ENCODE assay signal across 8 cellular contexts in genomic region chr1:27122652-27123051, GRCh38. TPM values are rescaled to one million over a fixed set of nuclear protein-coding genes. Genes with fewer than 3 reads are reported as not detected.
DNase-seq lines count a peak whose midpoint lies in the region; ATAC-seq and TF ChIP-seq lines count a peak whose summit lies in the region.

No MANE protein-coding gene starts in this region.

- no peak for TF ChIP-seq POLR2A in gastroesophageal sphincter (IDR thresholded peaks at IDR 0.05)

- no peak for TF ChIP-seq CTCF in gastroesophageal sphincter (IDR thresholded peaks at IDR 0.05)
- no peak for TF ChIP-seq CTCF in psoas muscle (IDR thresholded peaks at IDR 0.05)

- intact Hi-C loops in psoas muscle (cut with DNase I), result no loop called here

- H3K36me3 ChIP-seq in gastroesophageal sphincter (peaks cover 0 to 3% of the 10 kb centered on the region in 2 donors), psoas muscle (ENCODE audit: insufficient read depth in 1 of 2, low read depth in 1 of 2) (no peaks in the 10 kb centered on the region)

- ATAC-seq in gastroesophageal sphincter (peak; percentile 24), psoas muscle (peak; percentile 69 to 75 (median 72))

- POLR2A ChIA-PET in HEK293T (lab: Yijun Ruan, JAX), result interaction anchor here (2.5 kb wide), 1 partner anchor 32 kb away, joined by 15 read pairs; the partner anchor contains the start of gene SLC9A1

- WGBS in gastroesophageal sphincter (ENCODE audit: low coverage in 1 of 2), 2 donors, result 60% methylated on average over 1 of the region's 4 CpGs; no CpG with 5 or more reads in 1 of the 2 donors
- 53 to 60% (median 55%) methylated on average over 4 of the region's 4 CpGs for WGBS in psoas muscle, 3 donors

- no peak overlapping the region for H3K4me3 ChIP-seq in gastroesophageal sphincter
- no peak overlapping the region for H3K4me3 ChIP-seq in psoas muscle

- no peak for TF ChIP-seq EP300 in gastroesophageal sphincter (IDR thresholded peaks at IDR 0.05)

- H3K4me1 ChIP-seq in gastroesophageal sphincter (peaks cover 0 to 55% (median 18%) of the 10 kb centered on the region in 3 donors), psoas muscle (peaks cover 30% of the 10 kb centered on the region)

- CTCF ChIA-PET in HEK293T (lab: Yijun Ruan, JAX), result interaction anchor here (1.1 kb wide), 1 partner anchor 174 kb away, joined by 4 read pairs; no protein-coding TSS in a partner anchor

- DNase-seq in HEK293T (ENCODE audit: extremely low spot score), result peak; percentile 60
- peak; percentile 37 to 56 for DNase-seq in SW 1271 (lab: John Stamatoyannopoulos, UW)
- peak in 1 of 2 donors; percentile 61 for DNase-seq in psoas muscle
- no peak for DNase-seq in COR-L47 (lab: John Stamatoyannopoulos, UW)
- DNase-seq in activated effector memory CD4-positive, alpha-beta T cell treated with Interleukin-2 at 50 U/mL for 16 hours, result no peak
- no peak for DNase-seq in activated gamma-delta T cell (lab: John Stamatoyannopoulos, UW)
- DNase-seq in SK-N-DZ (ENCODE audit: low spot score), result no peak

- H3K9me3 ChIP-seq in gastroesophageal sphincter (no peaks in the 10 kb centered on the region), psoas muscle (no peaks in the 10 kb centered on the region)

- H3K27ac ChIP-seq in gastroesophageal sphincter (peak overlapping the region in 3 of 4 donors; percentile 28 to 77 (median 44)), psoas muscle (peak overlapping the region; percentile 58)

- H3K27me3 ChIP-seq in gastroesophageal sphincter (no peaks in the 10 kb centered on the region), psoas muscle (ENCODE audit: insufficient read depth in 3 of 3, low read length in 2 of 3) (no peaks in the 10 kb centered on the region)

TF ChIP-seq in HEK293T, 16 proteins besides CTCF, POLR2A, EP300 and RAD21:
- TF ChIP-seq L3MBTL2 (conservative IDR thresholded peaks at IDR 0.05), result no peak
- no peak for TF ChIP-seq HDGF (IDR thresholded peaks at IDR 0.05; ENCODE audit: borderline replicate concordance)
- TF ChIP-seq LEF1 (IDR thresholded peaks at IDR 0.05; ENCODE audit: borderline replicate concordance), result no peak
- TF ChIP-seq FOXK2 (IDR thresholded peaks at IDR 0.05), result no peak
- no peak for TF ChIP-seq PKNOX1 (IDR thresholded peaks at IDR 0.05)
- TF ChIP-seq ZNF384 (IDR thresholded peaks at IDR 0.05), result no peak
- no peak for TF ChIP-seq SUZ12 (IDR thresholded peaks at IDR 0.05)
- no peak for TF ChIP-seq BHLHE40 (IDR thresholded peaks at IDR 0.05; ENCODE audit: borderline replicate concordance)
- TF ChIP-seq FOXM1 (IDR thresholded peaks at IDR 0.05; ENCODE audit: borderline replicate concordance), result no peak
- no peak for TF ChIP-seq NFRKB (IDR thresholded peaks at IDR 0.05)
- TF ChIP-seq CTBP1 (IDR thresholded peaks at IDR 0.05; ENCODE audit: borderline replicate concordance), result no peak
TF ChIP-seq in HEK293T: peak in this region for 0.

RNA-seq across cellular contexts. Expression of gene SLC9A1, which starts 32.3 kb away (rescaled TPM):
- total RNA-seq in gastroesophageal sphincter, result 10 to 100 TPM in 3 of 4 donors, 1 to 10 TPM in 1; 7.2 to 27.8 (median 17.1) TPM
- total RNA-seq in psoas muscle, result 10 to 100 TPM in 1 of 4 donors, 1 to 10 TPM in 3; 5.2 to 14.3 (median 7.7) TPM
- polyA plus RNA-seq in psoas muscle, result 10 to 100 TPM in 1 of 3 donors, 1 to 10 TPM in 2; 2.3 to 17.0 (median 3.8) TPM
- polyA plus RNA-seq in SK-N-DZ (2014; cell fraction: cytosol; rRNA removed), result 3.7 and 5.6 TPM in 2 replicates
- polyA plus RNA-seq in SK-N-DZ (2014; cell fraction: nucleus; rRNA removed), result 2.2 and 5.6 TPM in 2 replicates

Comparison
In these comparisons a context has a peak if more than half of its experiments do, and no peak if none do; other contexts are left out.
1. DNase-seq: peak in HEK293T (single experiment) and SW 1271 (2 of 2); none in COR-L47 (single experiment), activated effector memory CD4-positive, alpha-beta T cell treated with Interleukin-2 at 50 U/mL for 16 hours (single experiment), activated gamma-delta T cell (single experiment) and SK-N-DZ (single experiment).